2 cellular contexts compared by ENCODE assay signal in genomic region chr4:89954906-89955305, GRCh38.
TF ChIP-seq lines count a peak whose summit lies in the region.

No MANE protein-coding gene starts in this region.

TF ChIP-seq in IMR-90, 13 proteins besides CTCF, POLR2A, EP300 and RAD21:
- TF ChIP-seq RCOR1 (IDR thresholded peaks at IDR 0.05; ENCODE audit: insufficient replicate concordance, low read length) (no peak), RFX5 (IDR thresholded peaks at IDR 0.05; ENCODE audit: low read depth, low read length) (no peak), CEBPB (IDR thresholded peaks at IDR 0.05; ENCODE audit: low read depth, low read length) (peak; percentile 23; the same call in 1 of the 2 replicates), SMC3 (IDR thresholded peaks at IDR 0.05; ENCODE audit: low read depth, low read length) (no peak)
- TF ChIP-seq, protein P1, sequence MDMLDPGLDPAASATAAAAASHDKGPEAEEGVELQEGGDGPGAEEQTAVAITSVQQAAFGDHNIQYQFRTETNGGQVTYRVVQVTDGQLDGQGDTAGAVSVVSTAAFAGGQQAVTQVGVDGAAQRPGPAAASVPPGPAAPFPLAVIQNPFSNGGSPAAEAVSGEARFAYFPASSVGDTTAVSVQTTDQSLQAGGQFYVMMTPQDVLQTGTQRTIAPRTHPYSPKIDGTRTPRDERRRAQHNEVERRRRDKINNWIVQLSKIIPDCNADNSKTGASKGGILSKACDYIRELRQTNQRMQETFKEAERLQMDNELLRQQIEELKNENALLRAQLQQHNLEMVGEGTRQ (IDR thresholded peaks at IDR 0.05; ENCODE audit: low read depth, low read length) = no peak
- TF ChIP-seq, protein P2, sequence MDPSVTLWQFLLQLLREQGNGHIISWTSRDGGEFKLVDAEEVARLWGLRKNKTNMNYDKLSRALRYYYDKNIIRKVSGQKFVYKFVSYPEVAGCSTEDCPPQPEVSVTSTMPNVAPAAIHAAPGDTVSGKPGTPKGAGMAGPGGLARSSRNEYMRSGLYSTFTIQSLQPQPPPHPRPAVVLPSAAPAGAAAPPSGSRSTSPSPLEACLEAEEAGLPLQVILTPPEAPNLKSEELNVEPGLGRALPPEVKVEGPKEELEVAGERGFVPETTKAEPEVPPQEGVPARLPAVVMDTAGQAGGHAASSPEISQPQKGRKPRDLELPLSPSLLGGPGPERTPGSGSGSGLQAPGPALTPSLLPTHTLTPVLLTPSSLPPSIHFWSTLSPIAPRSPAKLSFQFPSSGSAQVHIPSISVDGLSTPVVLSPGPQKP (IDR thresholded peaks at IDR 0.05; ENCODE audit: borderline replicate concordance, low read depth, low read length) = no peak

TF ChIP-seq in H1, 55 proteins besides CTCF, POLR2A, EP300 and RAD21:
- TF ChIP-seq GABPA (IDR thresholded peaks at IDR 0.05; ENCODE audit: borderline replicate concordance, insufficient read depth, low read length) = no peak
- TF ChIP-seq SIN3A (conservative IDR thresholded peaks at IDR 0.05 in 1 of 2, IDR thresholded peaks at IDR 0.05 in 1 of 2; ENCODE audit: low read depth in 1 of 2, low read length in 2 of 2) = no peak
- TF ChIP-seq PHF8 (conservative IDR thresholded peaks at IDR 0.05; ENCODE audit: low read depth, low read length) = no peak
- TF ChIP-seq, protein P3, sequence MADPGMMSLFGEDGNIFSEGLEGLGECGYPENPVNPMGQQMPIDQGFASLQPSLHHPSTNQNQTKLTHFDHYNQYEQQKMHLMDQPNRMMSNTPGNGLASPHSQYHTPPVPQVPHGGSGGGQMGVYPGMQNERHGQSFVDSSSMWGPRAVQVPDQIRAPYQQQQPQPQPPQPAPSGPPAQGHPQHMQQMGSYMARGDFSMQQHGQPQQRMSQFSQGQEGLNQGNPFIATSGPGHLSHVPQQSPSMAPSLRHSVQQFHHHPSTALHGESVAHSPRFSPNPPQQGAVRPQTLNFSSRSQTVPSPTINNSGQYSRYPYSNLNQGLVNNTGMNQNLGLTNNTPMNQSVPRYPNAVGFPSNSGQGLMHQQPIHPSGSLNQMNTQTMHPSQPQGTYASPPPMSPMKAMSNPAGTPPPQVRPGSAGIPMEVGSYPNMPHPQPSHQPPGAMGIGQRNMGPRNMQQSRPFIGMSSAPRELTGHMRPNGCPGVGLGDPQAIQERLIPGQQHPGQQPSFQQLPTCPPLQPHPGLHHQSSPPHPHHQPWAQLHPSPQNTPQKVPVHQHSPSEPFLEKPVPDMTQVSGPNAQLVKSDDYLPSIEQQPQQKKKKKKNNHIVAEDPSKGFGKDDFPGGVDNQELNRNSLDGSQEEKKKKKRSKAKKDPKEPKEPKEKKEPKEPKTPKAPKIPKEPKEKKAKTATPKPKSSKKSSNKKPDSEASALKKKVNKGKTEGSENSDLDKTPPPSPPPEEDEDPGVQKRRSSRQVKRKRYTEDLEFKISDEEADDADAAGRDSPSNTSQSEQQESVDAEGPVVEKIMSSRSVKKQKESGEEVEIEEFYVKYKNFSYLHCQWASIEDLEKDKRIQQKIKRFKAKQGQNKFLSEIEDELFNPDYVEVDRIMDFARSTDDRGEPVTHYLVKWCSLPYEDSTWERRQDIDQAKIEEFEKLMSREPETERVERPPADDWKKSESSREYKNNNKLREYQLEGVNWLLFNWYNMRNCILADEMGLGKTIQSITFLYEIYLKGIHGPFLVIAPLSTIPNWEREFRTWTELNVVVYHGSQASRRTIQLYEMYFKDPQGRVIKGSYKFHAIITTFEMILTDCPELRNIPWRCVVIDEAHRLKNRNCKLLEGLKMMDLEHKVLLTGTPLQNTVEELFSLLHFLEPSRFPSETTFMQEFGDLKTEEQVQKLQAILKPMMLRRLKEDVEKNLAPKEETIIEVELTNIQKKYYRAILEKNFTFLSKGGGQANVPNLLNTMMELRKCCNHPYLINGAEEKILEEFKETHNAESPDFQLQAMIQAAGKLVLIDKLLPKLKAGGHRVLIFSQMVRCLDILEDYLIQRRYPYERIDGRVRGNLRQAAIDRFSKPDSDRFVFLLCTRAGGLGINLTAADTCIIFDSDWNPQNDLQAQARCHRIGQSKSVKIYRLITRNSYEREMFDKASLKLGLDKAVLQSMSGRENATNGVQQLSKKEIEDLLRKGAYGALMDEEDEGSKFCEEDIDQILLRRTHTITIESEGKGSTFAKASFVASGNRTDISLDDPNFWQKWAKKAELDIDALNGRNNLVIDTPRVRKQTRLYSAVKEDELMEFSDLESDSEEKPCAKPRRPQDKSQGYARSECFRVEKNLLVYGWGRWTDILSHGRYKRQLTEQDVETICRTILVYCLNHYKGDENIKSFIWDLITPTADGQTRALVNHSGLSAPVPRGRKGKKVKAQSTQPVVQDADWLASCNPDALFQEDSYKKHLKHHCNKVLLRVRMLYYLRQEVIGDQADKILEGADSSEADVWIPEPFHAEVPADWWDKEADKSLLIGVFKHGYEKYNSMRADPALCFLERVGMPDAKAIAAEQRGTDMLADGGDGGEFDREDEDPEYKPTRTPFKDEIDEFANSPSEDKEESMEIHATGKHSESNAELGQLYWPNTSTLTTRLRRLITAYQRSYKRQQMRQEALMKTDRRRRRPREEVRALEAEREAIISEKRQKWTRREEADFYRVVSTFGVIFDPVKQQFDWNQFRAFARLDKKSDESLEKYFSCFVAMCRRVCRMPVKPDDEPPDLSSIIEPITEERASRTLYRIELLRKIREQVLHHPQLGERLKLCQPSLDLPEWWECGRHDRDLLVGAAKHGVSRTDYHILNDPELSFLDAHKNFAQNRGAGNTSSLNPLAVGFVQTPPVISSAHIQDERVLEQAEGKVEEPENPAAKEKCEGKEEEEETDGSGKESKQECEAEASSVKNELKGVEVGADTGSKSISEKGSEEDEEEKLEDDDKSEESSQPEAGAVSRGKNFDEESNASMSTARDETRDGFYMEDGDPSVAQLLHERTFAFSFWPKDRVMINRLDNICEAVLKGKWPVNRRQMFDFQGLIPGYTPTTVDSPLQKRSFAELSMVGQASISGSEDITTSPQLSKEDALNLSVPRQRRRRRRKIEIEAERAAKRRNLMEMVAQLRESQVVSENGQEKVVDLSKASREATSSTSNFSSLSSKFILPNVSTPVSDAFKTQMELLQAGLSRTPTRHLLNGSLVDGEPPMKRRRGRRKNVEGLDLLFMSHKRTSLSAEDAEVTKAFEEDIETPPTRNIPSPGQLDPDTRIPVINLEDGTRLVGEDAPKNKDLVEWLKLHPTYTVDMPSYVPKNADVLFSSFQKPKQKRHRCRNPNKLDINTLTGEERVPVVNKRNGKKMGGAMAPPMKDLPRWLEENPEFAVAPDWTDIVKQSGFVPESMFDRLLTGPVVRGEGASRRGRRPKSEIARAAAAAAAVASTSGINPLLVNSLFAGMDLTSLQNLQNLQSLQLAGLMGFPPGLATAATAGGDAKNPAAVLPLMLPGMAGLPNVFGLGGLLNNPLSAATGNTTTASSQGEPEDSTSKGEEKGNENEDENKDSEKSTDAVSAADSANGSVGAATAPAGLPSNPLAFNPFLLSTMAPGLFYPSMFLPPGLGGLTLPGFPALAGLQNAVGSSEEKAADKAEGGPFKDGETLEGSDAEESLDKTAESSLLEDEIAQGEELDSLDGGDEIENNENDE (IDR thresholded peaks at IDR 0.05; ENCODE audit: insufficient replicate concordance, low read length) = no peak
- TF ChIP-seq CBX5 (IDR thresholded peaks at IDR 0.05; ENCODE audit: low read depth, low read length) = no peak
- TF ChIP-seq CHD1 (IDR thresholded peaks at IDR 0.05; ENCODE audit: low read depth, low read length) = no peak
- no peak for TF ChIP-seq GTF2F1 (IDR thresholded peaks at IDR 0.05; ENCODE audit: borderline replicate concordance, low read depth, low read length)
- no peak for TF ChIP-seq BRCA1 (IDR thresholded peaks at IDR 0.05; ENCODE audit: low read depth, low read length)
- TF ChIP-seq SP1 (IDR thresholded peaks at IDR 0.05; ENCODE audit: low read depth, low read length) = no peak
- TF ChIP-seq POU5F1 (IDR thresholded peaks at IDR 0.05; ENCODE audit: low read depth, low read length) = no peak
- no peak for TF ChIP-seq SP2 (IDR thresholded peaks at IDR 0.05; ENCODE audit: low read length)
- TF ChIP-seq NRF1 (IDR thresholded peaks at IDR 0.05; ENCODE audit: low read depth, low read length) = no peak
- no peak for TF ChIP-seq TCF12 (IDR thresholded peaks at IDR 0.05; ENCODE audit: low read depth, low read length)
